Comparison of ENCODE assay signal across 1 cellular context in the genomic region with DNA sequence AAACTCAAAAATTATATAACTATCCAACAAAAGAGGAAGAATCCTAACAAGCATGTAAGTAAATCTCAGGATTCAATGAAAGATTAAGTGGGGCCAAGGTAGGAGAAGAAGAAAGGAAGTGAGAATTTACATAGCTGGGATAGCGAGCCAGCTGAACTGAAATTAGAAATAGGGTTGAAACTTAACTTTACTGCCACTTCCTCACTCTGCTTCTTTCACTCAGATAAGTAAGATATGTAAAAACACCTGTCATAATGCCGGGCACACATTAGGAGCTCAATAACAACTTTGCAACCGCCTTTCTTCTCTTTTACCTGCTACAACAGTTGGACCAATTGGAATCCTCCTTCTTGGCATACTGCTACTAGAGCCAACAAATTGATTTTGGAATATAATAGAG.
TF ChIP-seq lines count a peak whose summit lies in the region.

No MANE protein-coding gene starts in this region.

TF ChIP-seq in GM23338, 12 proteins besides CTCF, POLR2A, EP300 and RAD21 (continued from another document):
- TF ChIP-seq, protein P1, sequence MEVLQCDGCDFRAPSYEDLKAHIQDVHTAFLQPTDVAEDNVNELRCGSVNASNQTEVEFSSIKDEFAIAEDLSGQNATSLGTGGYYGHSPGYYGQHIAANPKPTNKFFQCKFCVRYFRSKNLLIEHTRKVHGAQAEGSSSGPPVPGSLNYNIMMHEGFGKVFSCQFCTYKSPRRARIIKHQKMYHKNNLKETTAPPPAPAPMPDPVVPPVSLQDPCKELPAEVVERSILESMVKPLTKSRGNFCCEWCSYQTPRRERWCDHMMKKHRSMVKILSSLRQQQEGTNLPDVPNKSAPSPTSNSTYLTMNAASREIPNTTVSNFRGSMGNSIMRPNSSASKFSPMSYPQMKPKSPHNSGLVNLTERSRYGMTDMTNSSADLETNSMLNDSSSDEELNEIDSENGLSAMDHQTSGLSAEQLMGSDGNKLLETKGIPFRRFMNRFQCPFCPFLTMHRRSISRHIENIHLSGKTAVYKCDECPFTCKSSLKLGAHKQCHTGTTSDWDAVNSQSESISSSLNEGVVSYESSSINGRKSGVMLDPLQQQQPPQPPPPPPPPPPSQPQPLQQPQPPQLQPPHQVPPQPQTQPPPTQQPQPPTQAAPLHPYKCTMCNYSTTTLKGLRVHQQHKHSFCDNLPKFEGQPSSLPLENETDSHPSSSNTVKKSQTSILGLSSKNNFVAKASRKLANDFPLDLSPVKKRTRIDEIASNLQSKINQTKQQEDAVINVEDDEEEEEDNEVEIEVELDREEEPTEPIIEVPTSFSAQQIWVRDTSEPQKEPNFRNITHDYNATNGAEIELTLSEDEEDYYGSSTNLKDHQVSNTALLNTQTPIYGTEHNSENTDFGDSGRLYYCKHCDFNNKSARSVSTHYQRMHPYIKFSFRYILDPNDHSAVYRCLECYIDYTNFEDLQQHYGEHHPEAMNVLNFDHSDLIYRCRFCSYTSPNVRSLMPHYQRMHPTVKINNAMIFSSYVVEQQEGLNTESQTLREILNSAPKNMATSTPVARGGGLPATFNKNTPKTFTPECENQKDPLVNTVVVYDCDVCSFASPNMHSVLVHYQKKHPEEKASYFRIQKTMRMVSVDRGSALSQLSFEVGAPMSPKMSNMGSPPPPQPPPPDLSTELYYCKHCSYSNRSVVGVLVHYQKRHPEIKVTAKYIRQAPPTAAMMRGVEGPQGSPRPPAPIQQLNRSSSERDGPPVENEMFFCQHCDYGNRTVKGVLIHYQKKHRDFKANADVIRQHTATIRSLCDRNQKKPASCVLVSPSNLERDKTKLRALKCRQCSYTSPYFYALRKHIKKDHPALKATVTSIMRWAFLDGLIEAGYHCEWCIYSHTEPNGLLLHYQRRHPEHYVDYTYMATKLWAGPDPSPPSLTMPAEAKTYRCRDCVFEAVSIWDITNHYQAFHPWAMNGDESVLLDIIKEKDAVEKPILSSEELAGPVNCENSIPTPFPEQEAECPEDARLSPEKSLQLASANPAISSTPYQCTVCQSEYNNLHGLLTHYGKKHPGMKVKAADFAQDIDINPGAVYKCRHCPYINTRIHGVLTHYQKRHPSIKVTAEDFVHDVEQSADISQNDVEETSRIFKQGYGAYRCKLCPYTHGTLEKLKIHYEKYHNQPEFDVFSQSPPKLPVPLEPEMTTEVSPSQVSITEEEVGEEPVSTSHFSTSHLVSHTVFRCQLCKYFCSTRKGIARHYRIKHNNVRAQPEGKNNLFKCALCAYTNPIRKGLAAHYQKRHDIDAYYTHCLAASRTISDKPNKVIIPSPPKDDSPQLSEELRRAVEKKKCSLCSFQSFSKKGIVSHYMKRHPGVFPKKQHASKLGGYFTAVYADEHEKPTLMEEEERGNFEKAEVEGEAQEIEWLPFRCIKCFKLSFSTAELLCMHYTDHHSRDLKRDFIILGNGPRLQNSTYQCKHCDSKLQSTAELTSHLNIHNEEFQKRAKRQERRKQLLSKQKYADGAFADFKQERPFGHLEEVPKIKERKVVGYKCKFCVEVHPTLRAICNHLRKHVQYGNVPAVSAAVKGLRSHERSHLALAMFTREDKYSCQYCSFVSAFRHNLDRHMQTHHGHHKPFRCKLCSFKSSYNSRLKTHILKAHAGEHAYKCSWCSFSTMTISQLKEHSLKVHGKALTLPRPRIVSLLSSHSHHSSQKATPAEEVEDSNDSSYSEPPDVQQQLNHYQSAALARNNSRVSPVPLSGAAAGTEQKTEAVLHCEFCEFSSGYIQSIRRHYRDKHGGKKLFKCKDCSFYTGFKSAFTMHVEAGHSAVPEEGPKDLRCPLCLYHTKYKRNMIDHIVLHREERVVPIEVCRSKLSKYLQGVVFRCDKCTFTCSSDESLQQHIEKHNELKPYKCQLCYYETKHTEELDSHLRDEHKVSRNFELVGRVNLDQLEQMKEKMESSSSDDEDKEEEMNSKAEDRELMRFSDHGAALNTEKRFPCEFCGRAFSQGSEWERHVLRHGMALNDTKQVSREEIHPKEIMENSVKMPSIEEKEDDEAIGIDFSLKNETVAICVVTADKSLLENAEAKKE (CRISPR knock-in tag; IDR thresholded peaks at IDR 0.05), result no peak
- TF ChIP-seq POLR2AphosphoS5 (IDR thresholded peaks at IDR 0.05; ENCODE audit: low read depth) (no peak), STAT1 (IDR thresholded peaks at IDR 0.05; ENCODE audit: unreplicated experiment) (no peak), NANOG (IDR thresholded peaks at IDR 0.05; ENCODE audit: borderline replicate concordance) (no peak)
